In genomic region chr17:30961213-30962188, GRCh38 we compare ENCODE assay signal across 11 cellular contexts. TPM values are rescaled to one million over a fixed set of nuclear protein-coding genes. Genes with fewer than 3 reads are reported as not detected.
DNase-seq lines count a peak whose midpoint lies in the region; ATAC-seq, FAIRE-seq and TF ChIP-seq lines count a peak whose summit lies in the region.
"Had no signal": no experiment of that assay in that cellular context is flagged by ENCODE, and none has a peak within 500 bp of the region (broad histone marks: within the 10 kb centered on the region; RNA-seq: fewer than 3 reads in every experiment).

No MANE protein-coding gene starts in this region.

- POLR2A ChIA-PET in K562 (lab: Yijun Ruan, JAX): interaction anchor here (0.7 kb wide), 1 partner anchor 59 kb away, joined by 3 read pairs; no protein-coding TSS in a partner anchor

- TF ChIP-seq EP300 in K562 (IDR thresholded peaks at IDR 0.05; ENCODE audit: low read length): no peak

- WGBS in heart right ventricle, 2 donors: 86% methylated on average over 9 of the region's 9 CpGs
- WGBS in K562 (ENCODE audit: insufficient coverage, low coverage, missing lambda C conversion rate): 56% methylated on average over 9 of the region's 9 CpGs

- H3K27ac Mint-ChIP-seq in stimulated activated memory B cell treated with anti-CD40 and anti-IgM and Interleukin-4, amounts not matched to agents 10 μg/mL and 1 μg/mL and 100 μg/mL, for 72 hours: peak overlapping the region; percentile 61

- H3K4me3 Mint-ChIP-seq in stimulated activated memory B cell treated with anti-CD40 and anti-IgM and Interleukin-4, amounts not matched to agents 10 μg/mL and 1 μg/mL and 100 μg/mL, for 72 hours: peak overlapping the region; percentile 69

- no peak overlapping the region for H2AFZ ChIP-seq in K562 (ENCODE audit: low read depth, low read length)

- no peak overlapping the region for H3K9ac ChIP-seq in K562 (ENCODE audit: insufficient read depth in 1 of 2, low read depth in 2 of 2, low read length in 2 of 2)

- no peaks in the 10 kb centered on the region for H4K20me1 ChIP-seq in K562 (replicated peaks; ENCODE audit: control insufficient read depth, insufficient read depth, low read length)

- no peaks in the 10 kb centered on the region for H3K79me2 ChIP-seq in K562 (ENCODE audit: control insufficient read depth, insufficient read depth, low read length)

- CTCF ChIA-PET in K562 (lab: Yijun Ruan, JAX; ENCODE audit: low intra/inter-chr PET ratio): no interaction called here

- no peaks in the 10 kb centered on the region for H3K36me3 ChIP-seq in left ventricle myocardium inferior
- peaks cover 0 to 18% (median 0%) of the 10 kb centered on the region in 9 donors for H3K36me3 ChIP-seq in heart right ventricle
- no peaks in the 10 kb centered on the region for H3K36me3 ChIP-seq in K562 (ENCODE audit: control insufficient read depth, insufficient read depth, low read length)

- no peak for TF ChIP-seq POLR2A in K562 (conservative IDR thresholded peaks at IDR 0.05)

- no peaks in the 10 kb centered on the region for H3K27me3 ChIP-seq in left ventricle myocardium inferior (ENCODE audit: low read depth)
- no peaks in the 10 kb centered on the region for H3K27me3 ChIP-seq in heart right ventricle
- peaks cover 0 to under 1% of the 10 kb centered on the region in 2 experiments; a peak in 1 of 5 replicates for H3K27me3 ChIP-seq in K562 (ENCODE audit: control insufficient read depth in 2 of 2, insufficient read depth in 2 of 2, low read length in 2 of 2)

- no TSS peak for BruUV-seq in K562 (replicated peaks; lab: Mats Ljungman, UMichigan)

- FAIRE-seq in K562 (lab: Jason Lieb, UNC): no peak

- H3K27ac ChIP-seq in left ventricle myocardium inferior (replicated peaks): peak overlapping the region; percentile 8
- peak overlapping the region in 5 of 10 donors; percentile 7 to 84 (median 27) for H3K27ac ChIP-seq in heart right ventricle
- H3K27ac ChIP-seq in K562 (ENCODE audit: extremely low read depth, low read depth, low read length): no peak overlapping the region

- H3K36me3 Mint-ChIP-seq in stimulated activated memory B cell treated with anti-CD40 and anti-IgM and Interleukin-4, amounts not matched to agents 10 μg/mL and 1 μg/mL and 100 μg/mL, for 72 hours: peaks cover 13% of the 10 kb centered on the region

- H3K4me1 ChIP-seq in left ventricle myocardium inferior: peaks cover 14% of the 10 kb centered on the region
- H3K4me1 ChIP-seq in heart right ventricle: peaks cover 0 to 57% (median 10%) of the 10 kb centered on the region in 9 donors
- H3K4me1 ChIP-seq in K562 (replicated peaks in 1 of 2; ENCODE audit: control insufficient read depth in 2 of 2, insufficient read depth in 2 of 2, low read length in 2 of 2): no peaks in the 10 kb centered on the region

- H3K4me1 Mint-ChIP-seq in stimulated activated memory B cell treated with anti-CD40 and anti-IgM and Interleukin-4, amounts not matched to agents 10 μg/mL and 1 μg/mL and 100 μg/mL, for 72 hours: peaks cover 61% of the 10 kb centered on the region

- DNase-seq in left ventricle myocardium inferior: no peak
- DNase-seq in heart right ventricle: no peak
- DNase-seq in K562 (ENCODE audit: extremely low read depth in 1 of 4, low spot score in 3 of 4): no peak
- no peak for DNase-seq in NK-92 treated with Interleukin-12 subunit alpha and Interleukin-12 subunit beta, amount 100 ng/mL, for 24 hours (lab: John Stamatoyannopoulos, UW)
- DNase-seq in superior temporal gyrus (ENCODE audit: extremely low spot score): no peak
- no peak for DNase-seq in NCI-H446 (lab: John Stamatoyannopoulos, UW)
- DNase-seq: anterior cingulate cortex, COR-L47 had no signal

- H3K27me3 Mint-ChIP-seq in stimulated activated memory B cell treated with anti-CD40 and anti-IgM and Interleukin-4, amounts not matched to agents 10 μg/mL and 1 μg/mL and 100 μg/mL, for 72 hours: no peaks in the 10 kb centered on the region

- ATAC-seq in heart right ventricle: no peak
- peak; percentile 65 for ATAC-seq in HG03432 (IDR thresholded peaks at IDR 0.05; ENCODE audit: unreplicated experiment)
- ATAC-seq in K562: peak; percentile 58; the same call in 1 of the 3 replicates
- peak; percentile 81 for ATAC-seq in stimulated activated memory B cell treated with anti-CD40 and anti-IgM and Interleukin-4, amounts not matched to agents 10 μg/mL and 1 μg/mL and 100 μg/mL, for 72 hours
- ATAC-seq: SK-N-SH treated with all-trans-retinoic acid at 6 μM for 48 hours had no signal

- H3K4me3 ChIP-seq in left ventricle myocardium inferior (no peak overlapping the region), heart right ventricle (no peak overlapping the region), K562 (no peak overlapping the region)

- TF ChIP-seq CTCF in left ventricle myocardium inferior (IDR thresholded peaks at IDR 0.05; ENCODE audit: borderline replicate concordance) (no peak), heart right ventricle (IDR thresholded peaks at IDR 0.05) (no peak), K562 (IDR thresholded peaks at IDR 0.05 in 2 of 3, conservative IDR thresholded peaks at IDR 0.05 in 1 of 3; ENCODE audit: insufficient read depth in 2 of 3, low read depth in 1 of 3, low read length in 3 of 3) (no peak)

- no peaks in the 10 kb centered on the region for H3K9me3 Mint-ChIP-seq in stimulated activated memory B cell treated with anti-CD40 and anti-IgM and Interleukin-4, amounts not matched to agents 10 μg/mL and 1 μg/mL and 100 μg/mL, for 72 hours

- H3K4me2 ChIP-seq in K562 (ENCODE audit: insufficient read depth, low read length): no peak overlapping the region

- in situ Hi-C loops in K562 (cut with MboI): no loop called here

- intact Hi-C loops in left ventricle myocardium inferior (cut with micrococcal nuclease) (no loop called here), heart right ventricle (cut with DNase I) (no loop called here), K562 (cut with micrococcal nuclease) (no loop called here)

- no peaks in the 10 kb centered on the region for H3K9me3 ChIP-seq in left ventricle myocardium inferior (replicated peaks)
- no peaks in the 10 kb centered on the region for H3K9me3 ChIP-seq in heart right ventricle
- no peaks in the 10 kb centered on the region for H3K9me3 ChIP-seq in K562 (replicated peaks; ENCODE audit: control insufficient read depth, insufficient read depth, low read depth, low read length)

- TF ChIP-seq RAD21 in K562 (CRISPR knock-in tag; conservative IDR thresholded peaks at IDR 0.05 in 1 of 2, IDR thresholded peaks at IDR 0.05 in 1 of 2): no peak

- H3K9me1 ChIP-seq in K562 (ENCODE audit: control insufficient read depth, insufficient read depth, low read length): no peaks in the 10 kb centered on the region

RNA-seq across cellular contexts. Expression of gene RNF135, which starts 9.3 kb away (rescaled TPM):
- total RNA-seq in left ventricle myocardium inferior (4.6 TPM), heart right ventricle (1 to 10 TPM; 2.3 to 7.5 (median 4.5) TPM), K562 (2014; rRNA removed) (not detected in 2 replicates), K562 (2014; rRNA removed; fragmentation: Illumina TruSeq; extraction: Trizol) (not detected in 2 replicates), K562 (2015; rRNA removed; fragmentation: Illumina TruSeq; extraction: Trizol) (not detected in 2 replicates), K562 (2021) (0.09 TPM in 1 of 2 replicates, not detected in the other)
- polyA plus RNA-seq in heart right ventricle (1 to 10 TPM; 5.0 to 8.3 TPM), K562 (2011; rRNA removed) (0.08 TPM in 1 of 2 replicates, not detected in the other), K562 (2014; fragmentation: Illumina TruSeq; extraction: Trizol) (not detected in 2 replicates), K562 (2014; fragmentation: Nextera tagmentation; extraction: Ambion mirVana) (not detected), K562 (2014; rRNA removed) (not detected in 2 replicates)
- not detected in 2 replicates for total RNA-seq in K562 (2011; cell fraction: chromatin; rRNA removed; ENCODE audit: low replicate concordance)
- not detected in 2 replicates for total RNA-seq in K562 (2011; cell fraction: nucleolus; rRNA removed)
- total RNA-seq in K562 (2011; cell fraction: nucleoplasm; rRNA removed): not detected in 2 replicates
- not detected in 2 replicates for polyA plus RNA-seq in K562 (2011; cell fraction: cytosol; rRNA removed)
- not detected in 2 replicates for polyA plus RNA-seq in K562 (2011; cell fraction: nucleus; rRNA removed)
- polyA plus RNA-seq in K562 (2012): 0.08 TPM in 1 of 2 replicates, not detected in the other
- polyA minus RNA-seq in K562 (2011; rRNA and poly(A)+ RNA removed): not detected in 2 replicates
- polyA minus RNA-seq in K562 (2011; cell fraction: cytosol; rRNA and poly(A)+ RNA removed): not detected in 2 replicates
- polyA minus RNA-seq in K562 (2011; cell fraction: nucleus; rRNA and poly(A)+ RNA removed): not detected in 2 replicates

RNA-seq across cellular contexts. Expression of gene ADAP2, which starts 39.8 kb away (rescaled TPM):
- total RNA-seq in left ventricle myocardium inferior: 7.0 TPM
- total RNA-seq in heart right ventricle: 10 to 100 TPM in 2 of 10 donors, 1 to 10 TPM in 8; 1.2 to 17.9 (median 4.0) TPM
- polyA plus RNA-seq in heart right ventricle: 1 to 10 TPM; 3.4 to 4.3 TPM
- not detected in 2 replicates for total RNA-seq in K562 (2011; cell fraction: chromatin; rRNA removed; ENCODE audit: low replicate concordance)
- total RNA-seq in K562 (2011; cell fraction: nucleolus; rRNA removed): 1.5 TPM in 1 of 2 replicates, not detected in the other
- 4.4 TPM in 1 of 2 replicates, not detected in the other for total RNA-seq in K562 (2011; cell fraction: nucleoplasm; rRNA removed)
- total RNA-seq in K562 (2014; rRNA removed): 0.73 TPM in 1 of 2 replicates, not detected in the other
- total RNA-seq in K562 (2014; rRNA removed; fragmentation: Illumina TruSeq; extraction: Trizol): 0.25 TPM in 1 of 2 replicates, not detected in the other
- not detected in 2 replicates for total RNA-seq in K562 (2015; rRNA removed; fragmentation: Illumina TruSeq; extraction: Trizol)
- 0.20 and 0.58 TPM in 2 replicates for total RNA-seq in K562 (2021)
- 0.06 TPM in 1 of 2 replicates, not detected in the other for polyA plus RNA-seq in K562 (2011; rRNA removed)
- 0.04 TPM in 1 of 2 replicates, not detected in the other for polyA plus RNA-seq in K562 (2011; cell fraction: cytosol; rRNA removed)
- 0.64 TPM in 1 of 2 replicates, not detected in the other for polyA plus RNA-seq in K562 (2011; cell fraction: nucleus; rRNA removed)
- polyA plus RNA-seq in K562 (2012): 0.05 TPM in 1 of 2 replicates, not detected in the other
- polyA plus RNA-seq in K562 (2014; fragmentation: Illumina TruSeq; extraction: Trizol): not detected in 2 replicates
- not detected for polyA plus RNA-seq in K562 (2014; fragmentation: Nextera tagmentation; extraction: Ambion mirVana)
- not detected in 2 replicates for polyA plus RNA-seq in K562 (2014; rRNA removed)
- polyA minus RNA-seq in K562 (2011; rRNA and poly(A)+ RNA removed): 0.07 TPM in 1 of 2 replicates, not detected in the other
- not detected in 2 replicates for polyA minus RNA-seq in K562 (2011; cell fraction: cytosol; rRNA and poly(A)+ RNA removed)
- polyA minus RNA-seq in K562 (2011; cell fraction: nucleus; rRNA and poly(A)+ RNA removed): 0.94 TPM in 1 of 2 replicates, not detected in the other

RNA-seq across cellular contexts. Expression of gene TEFM, which starts 55.5 kb away (rescaled TPM):
- total RNA-seq in left ventricle myocardium inferior (17.7 TPM), heart right ventricle (10 to 100 TPM in 9 of 10 donors, 1 to 10 TPM in 1; 9.3 to 15.5 (median 13.8) TPM), K562 (2014; rRNA removed) (12.5 and 17.2 TPM in 2 replicates), K562 (2014; rRNA removed; fragmentation: Illumina TruSeq; extraction: Trizol) (29.7 and 37.7 TPM in 2 replicates), K562 (2015; rRNA removed; fragmentation: Illumina TruSeq; extraction: Trizol) (22.1 and 23.6 TPM in 2 replicates), K562 (2021) (16.1 and 17.1 TPM in 2 replicates)
- polyA plus RNA-seq in heart right ventricle (10 to 100 TPM in 1 of 2 donors, 1 to 10 TPM in 1; 7.8 to 12.7 TPM), K562 (2011; rRNA removed) (13.3 and 23.3 TPM in 2 replicates), K562 (2014; fragmentation: Illumina TruSeq; extraction: Trizol) (35.7 and 37.1 TPM in 2 replicates), K562 (2014; fragmentation: Nextera tagmentation; extraction: Ambion mirVana) (10 to 100 TPM; 59.2 to 60.3 TPM), K562 (2014; rRNA removed) (21.8 and 22.6 TPM in 2 replicates)
- 20.1 and 32.4 TPM in 2 replicates for total RNA-seq in K562 (2011; cell fraction: chromatin; rRNA removed; ENCODE audit: low replicate concordance)
- 9.5 and 11.2 TPM in 2 replicates for total RNA-seq in K562 (2011; cell fraction: nucleolus; rRNA removed)
- 18.8 and 40.0 TPM in 2 replicates for total RNA-seq in K562 (2011; cell fraction: nucleoplasm; rRNA removed)
- 4.6 and 5.2 TPM in 2 replicates for polyA plus RNA-seq in K562 (2011; cell fraction: cytosol; rRNA removed)
- polyA plus RNA-seq in K562 (2011; cell fraction: nucleus; rRNA removed): 7.7 and 8.2 TPM in 2 replicates
- 10.8 and 16.8 TPM in 2 replicates for polyA plus RNA-seq in K562 (2012)
- 8.6 and 9.7 TPM in 2 replicates for polyA minus RNA-seq in K562 (2011; rRNA and poly(A)+ RNA removed)
- 3.7 and 5.8 TPM in 2 replicates for polyA minus RNA-seq in K562 (2011; cell fraction: cytosol; rRNA and poly(A)+ RNA removed)
- 5.0 and 11.0 TPM in 2 replicates for polyA minus RNA-seq in K562 (2011; cell fraction: nucleus; rRNA and poly(A)+ RNA removed)

Comparison
In these comparisons a context has a peak if more than half of its experiments do, and no peak if none do; other contexts are left out.
1. ATAC-seq: peak in HG03432 (single experiment), K562 (single experiment) and stimulated activated memory B cell treated with anti-CD40 and anti-IgM and Interleukin-4, amounts not matched to agents 10 μg/mL and 1 μg/mL and 100 μg/mL, for 72 hours (single experiment); none in heart right ventricle (0 of 8).